In genomic region chr12:52644078-52644415, GRCh38 we compare ENCODE assay signal across 21 cellular contexts. TPM values are rescaled to one million over a fixed set of nuclear protein-coding genes. Genes with fewer than 3 reads are reported as not detected.
DNase-seq lines count a peak whose midpoint lies in the region; ATAC-seq and TF ChIP-seq lines count a peak whose summit lies in the region.
"Had no signal": no experiment of that assay in that cellular context is flagged by ENCODE, and none has a peak within 500 bp of the region (broad histone marks: within the 10 kb centered on the region; RNA-seq: fewer than 3 reads in every experiment).

No MANE protein-coding gene starts in this region.

- no peak overlapping the region for H3K4me3 Mint-ChIP-seq in activated T-cell treated with anti-CD3 and anti-CD28 coated beads, Interleukin-2, amount 50 U/mL, for 24 hours
- H3K4me3 Mint-ChIP-seq in CD8-positive, alpha-beta T cell, result no peak overlapping the region
- peak overlapping the region in 6 of 10 donors; percentile 28 to 82 (median 54) for H3K4me3 Mint-ChIP-seq in naive thymus-derived CD8-positive, alpha-beta T cell
- H3K4me3 Mint-ChIP-seq: CD14-positive monocyte, GM23338 had no signal

- POLR2A ChIA-PET in CD8-positive, alpha-beta T cell (lab: Charles Lee), result interaction anchor here (1.4 to 3.9 kb wide), 5 partner anchors 11 to 62 kb away, joined by 3 to 41 read pairs (median 10); no protein-coding TSS in a partner anchor
- POLR2A ChIA-PET in naive thymus-derived CD8-positive, alpha-beta T cell (lab: Charles Lee), result interaction anchor here (1.5 to 5.9 kb wide), 5 partner anchors 10 to 37 kb away, joined by 5 to 55 read pairs (median 9); no protein-coding TSS in a partner anchor

- H3K27me3 Mint-ChIP-seq in activated T-cell treated with anti-CD3 and anti-CD28 coated beads, Interleukin-2, amount 50 U/mL, for 24 hours, result no peaks in the 10 kb centered on the region
- no peaks in the 10 kb centered on the region for H3K27me3 Mint-ChIP-seq in CD8-positive, alpha-beta T cell (ENCODE audit: low read depth)
- H3K27me3 Mint-ChIP-seq in naive thymus-derived CD8-positive, alpha-beta T cell, result no peaks in the 10 kb centered on the region

- intact Hi-C loops in CD8-positive, alpha-beta T cell (cut with DNase I, micrococcal nuclease), result loop anchor here in 1 of 2 experiments (2.0 kb wide), 1 partner anchor 47 kb away; no protein-coding TSS in a partner anchor

- TF ChIP-seq CTCF in CD8-positive, alpha-beta T cell (IDR thresholded peaks at IDR 0.05), result no peak
- TF ChIP-seq CTCF in coronary artery (IDR thresholded peaks at IDR 0.05), result no peak

- H3K36me3 Mint-ChIP-seq in activated T-cell treated with anti-CD3 and anti-CD28 coated beads, Interleukin-2, amount 50 U/mL, for 24 hours (ENCODE audit: low read depth), result no peaks in the 10 kb centered on the region
- H3K36me3 Mint-ChIP-seq in CD8-positive, alpha-beta T cell, result peaks cover 2% of the 10 kb centered on the region
- H3K36me3 Mint-ChIP-seq in naive thymus-derived CD8-positive, alpha-beta T cell, result peaks cover 0 to 14% (median 0%) of the 10 kb centered on the region in 3 donors
- H3K36me3 Mint-ChIP-seq: CD14-positive monocyte had no signal

- no peaks in the 10 kb centered on the region for H3K9me3 ChIP-seq in CD8-positive, alpha-beta T cell (ENCODE audit: low read length)
- H3K9me3 ChIP-seq: A549 had no signal

- H3K27ac Mint-ChIP-seq in activated T-cell treated with anti-CD3 and anti-CD28 coated beads, Interleukin-2, amount 50 U/mL, for 24 hours, result peak overlapping the region; percentile 4
- peak overlapping the region; percentile 99 for H3K27ac Mint-ChIP-seq in CD8-positive, alpha-beta T cell
- peak overlapping the region; percentile 95 to 100 (median 100) for H3K27ac Mint-ChIP-seq in naive thymus-derived CD8-positive, alpha-beta T cell
- H3K27ac Mint-ChIP-seq: CD14-positive monocyte, GM23338 had no signal

- CTCF ChIA-PET in CD8-positive, alpha-beta T cell (lab: Charles Lee), result interaction anchor here (1.1 to 1.8 kb wide), 2 partner anchors 236 to 241 kb away, joined by 3 to 6 read pairs; no protein-coding TSS in a partner anchor

- H3K27ac ChIP-seq in CD8-positive, alpha-beta T cell (ENCODE audit: low read depth, low read length), result peak overlapping the region; percentile 81
- H3K27ac ChIP-seq in coronary artery, result no peak overlapping the region
- H3K27ac ChIP-seq: A549, KMS-11 had no signal

- no peaks in the 10 kb centered on the region for H3K9me3 Mint-ChIP-seq in activated T-cell treated with anti-CD3 and anti-CD28 coated beads, Interleukin-2, amount 50 U/mL, for 24 hours
- peaks cover 3% of the 10 kb centered on the region for H3K9me3 Mint-ChIP-seq in CD8-positive, alpha-beta T cell
- H3K9me3 Mint-ChIP-seq in naive thymus-derived CD8-positive, alpha-beta T cell, result peaks cover 0 to 9% (median 4%) of the 10 kb centered on the region in 9 donors
- H3K9me3 Mint-ChIP-seq: CD14-positive monocyte, GM23338 had no signal

- peaks cover 76% of the 10 kb centered on the region for H3K4me1 ChIP-seq in CD8-positive, alpha-beta T cell (ENCODE audit: insufficient read depth, low read length)
- H3K4me1 ChIP-seq: A549 had no signal

- H3K4me1 Mint-ChIP-seq in activated T-cell treated with anti-CD3 and anti-CD28 coated beads, Interleukin-2, amount 50 U/mL, for 24 hours (ENCODE audit: low read depth), result peaks cover 71% of the 10 kb centered on the region
- H3K4me1 Mint-ChIP-seq in CD8-positive, alpha-beta T cell (ENCODE audit: low read depth), result peaks cover 76% of the 10 kb centered on the region
- peaks cover 57 to 87% (median 79%) of the 10 kb centered on the region in 4 donors for H3K4me1 Mint-ChIP-seq in naive thymus-derived CD8-positive, alpha-beta T cell
- H3K4me1 Mint-ChIP-seq: GM23338 had no signal

- H3K27me3 ChIP-seq in CD8-positive, alpha-beta T cell (ENCODE audit: insufficient read depth, low read length), result no peaks in the 10 kb centered on the region

- H3K4me3 ChIP-seq in CD8-positive, alpha-beta T cell (ENCODE audit: low read depth, low read length), result no peak overlapping the region
- no peak overlapping the region for H3K4me3 ChIP-seq in coronary artery
- H3K4me3 ChIP-seq: A549, GM12878, GM23338 had no signal

- ATAC-seq in CD8-positive, alpha-beta T cell, result no peak
- no peak for ATAC-seq in naive thymus-derived CD8-positive, alpha-beta T cell
- ATAC-seq in HG03175 (IDR thresholded peaks at IDR 0.05; ENCODE audit: unreplicated experiment) (no peak), HG03159 (IDR thresholded peaks at IDR 0.05; ENCODE audit: unreplicated experiment) (no peak)
- ATAC-seq: A549, GM12878, GM23338 had no signal

- H3K36me3 ChIP-seq in CD8-positive, alpha-beta T cell (ENCODE audit: insufficient read depth, low read length), result no peaks in the 10 kb centered on the region

- no peak for DNase-seq in activated T-cell treated with anti-CD3 and anti-CD28 coated beads, Interleukin-2, amount 50 U/mL, for 24 hours
- DNase-seq in activated T-cell treated with anti-CD3 and anti-CD28 coated beads for 4 hours (no peak), coronary artery (ENCODE audit: low spot score) (peak; percentile 57)
- peak in 1 of 7 experiments; percentile 45 for DNase-seq in CD8-positive, alpha-beta T cell
- DNase-seq in naive thymus-derived CD8-positive, alpha-beta T cell, result no peak
- DNase-seq: GDM1, NCI-H1436, NCI-H2029, NCI-H2171, NCI-H446 treated with DMSO at 0.1 percent for 48 hours, OCI-M1, SIG-M5 had no signal

RNA-seq across cellular contexts. Expression of gene KRT2, which starts 8.0 kb away (rescaled TPM):
- total RNA-seq in CD8-positive, alpha-beta T cell, result 1 to 10 TPM; 1.4 TPM
- under 1 TPM; 0.62 to 0.77 TPM for total RNA-seq in naive thymus-derived CD8-positive, alpha-beta T cell
- polyA plus RNA-seq in naive thymus-derived CD8-positive, alpha-beta T cell, result 1 to 10 TPM; 1.1 to 3.4 (median 1.2) TPM
- total RNA-seq: GM23338, M059J, RPMI7951 had no signal
- polyA plus RNA-seq: CD14-positive monocyte, GM23338 had no signal

RNA-seq across cellular contexts. Expression of gene KRT73, which starts 25.7 kb away (rescaled TPM):
- total RNA-seq in CD8-positive, alpha-beta T cell, result 1 to 10 TPM; 7.8 to 8.1 TPM
- total RNA-seq in naive thymus-derived CD8-positive, alpha-beta T cell, result 1 to 10 TPM; 8.5 to 10.0 TPM
- 10 to 100 TPM in 1 of 3 donors, 1 to 10 TPM in 1, under 1 TPM in 1; 0.72 to 10.0 (median 1.8) TPM for polyA plus RNA-seq in naive thymus-derived CD8-positive, alpha-beta T cell
- total RNA-seq: GM12878, GM23338, M059J, RPMI7951 had no signal
- polyA plus RNA-seq: A549, CD14-positive monocyte, GM12878, GM23338 had no signal

RNA-seq across cellular contexts. Expression of gene KRT1, which starts 36.2 kb away (rescaled TPM):
- under 1 TPM; 0.25 to 0.95 TPM for total RNA-seq in CD8-positive, alpha-beta T cell
- total RNA-seq in naive thymus-derived CD8-positive, alpha-beta T cell, result not detected
- polyA plus RNA-seq in naive thymus-derived CD8-positive, alpha-beta T cell, result under 1 TPM in 1 of 3 donors, not detected in 2; 0.31 TPM
- total RNA-seq: GM12878, GM23338, M059J, RPMI7951 had no signal
- polyA plus RNA-seq: A549, CD14-positive monocyte, GM12878, GM23338 had no signal

RNA-seq across cellular contexts. Expression of gene KRT72, which starts 42.8 kb away (rescaled TPM):
- total RNA-seq in CD8-positive, alpha-beta T cell, result 1 to 10 TPM; 5.6 to 5.8 TPM
- total RNA-seq in naive thymus-derived CD8-positive, alpha-beta T cell, result 10 to 100 TPM; 11.4 to 11.6 TPM
- under 1 TPM in 2 of 3 donors, not detected in 1; 0.12 to 0.46 TPM for polyA plus RNA-seq in naive thymus-derived CD8-positive, alpha-beta T cell
- total RNA-seq: GM12878, GM23338, M059J, RPMI7951 had no signal
- polyA plus RNA-seq: A549, CD14-positive monocyte, GM12878, GM23338 had no signal

RNA-seq across cellular contexts. Expression of gene KRT77, which starts 59.3 kb away (rescaled TPM):
- not detected for total RNA-seq in CD8-positive, alpha-beta T cell
- not detected for total RNA-seq in naive thymus-derived CD8-positive, alpha-beta T cell
- polyA plus RNA-seq in naive thymus-derived CD8-positive, alpha-beta T cell, result under 1 TPM in 1 of 3 donors, not detected in 2; 0.12 TPM
- total RNA-seq: GM12878, GM23338, M059J, RPMI7951 had no signal
- polyA plus RNA-seq: CD14-positive monocyte, GM12878, GM23338 had no signal

Comparison
In these comparisons a context has a peak if more than half of its experiments do, and no peak if none do; other contexts are left out.
1. H3K27ac Mint-ChIP-seq: peak in every context shown above with its lines; median percentile 100 in naive thymus-derived CD8-positive, alpha-beta T cell; 99 in CD8-positive, alpha-beta T cell; 4 in activated T-cell treated with anti-CD3 and anti-CD28 coated beads, Interleukin-2, amount 50 U/mL, for 24 hours.
2. H3K4me3 Mint-ChIP-seq: peak in naive thymus-derived CD8-positive, alpha-beta T cell (6 of 10); none in activated T-cell treated with anti-CD3 and anti-CD28 coated beads, Interleukin-2, amount 50 U/mL, for 24 hours (single experiment) and CD8-positive, alpha-beta T cell (single experiment).